Comparison of ENCODE assay signal across 8 cellular contexts in the genomic region with DNA sequence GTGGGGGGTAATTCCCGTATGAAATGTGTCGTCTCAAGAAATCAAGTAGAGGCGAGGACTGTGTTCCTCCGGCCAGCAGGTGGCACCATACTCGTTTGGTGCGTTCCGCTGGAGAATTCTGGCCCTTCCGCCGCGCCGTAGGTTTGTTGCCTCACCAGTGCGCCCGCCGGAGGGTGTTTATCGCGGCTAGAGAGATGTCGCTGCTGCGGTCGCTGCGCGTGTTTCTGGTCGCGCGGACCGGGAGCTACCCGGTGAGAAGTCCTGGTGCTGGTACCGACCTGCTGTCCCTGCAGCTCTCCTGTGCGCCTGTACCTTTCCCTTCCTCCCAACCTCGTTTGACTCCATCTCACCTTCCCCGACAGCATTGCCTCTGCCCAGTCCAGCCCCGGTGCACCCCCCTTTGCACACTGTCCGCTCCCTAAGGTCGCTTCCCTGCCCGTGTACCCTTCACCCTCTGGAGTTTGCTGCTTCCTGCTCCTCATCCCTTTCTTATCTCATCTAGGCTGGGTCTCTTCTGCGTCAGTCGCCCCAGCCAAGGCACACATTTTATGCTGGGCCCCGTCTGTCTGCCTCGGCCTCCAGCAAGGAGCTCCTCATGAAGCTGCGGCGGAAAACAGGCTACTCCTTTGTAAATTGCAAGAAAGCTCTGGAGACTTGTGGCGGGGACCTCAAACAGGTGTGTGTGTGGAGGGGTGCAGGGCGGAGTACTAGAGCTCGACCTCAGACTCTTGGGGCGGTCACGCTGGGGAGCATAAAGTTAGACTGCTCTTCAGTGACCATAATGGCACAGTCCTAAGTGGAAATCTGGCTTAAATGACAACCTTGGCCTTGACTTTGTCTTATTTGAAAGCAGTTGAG. TPM values are rescaled to one million over a fixed set of nuclear protein-coding genes. Genes with fewer than 3 reads are reported as not detected.
DNase-seq lines count a peak whose midpoint lies in the region; ATAC-seq, FAIRE-seq and TF ChIP-seq lines count a peak whose summit lies in the region.

Gene TSFM, plus strand, starts transcription at position 180 of the 858 bp plus-strand sequence. Its CDS starts 15 bp downstream, at position 195.

- H3K4me1 Mint-ChIP-seq in endothelial cell (ENCODE audit: unreplicated experiment): peaks cover 15% of the 10 kb centered on the region

- H3K4me1 ChIP-seq in HUES48 (ENCODE audit: control insufficient read depth, insufficient read depth, low read length): no peaks in the 10 kb centered on the region
- no peaks in the 10 kb centered on the region for H3K4me1 ChIP-seq in NT2/D1 (ENCODE audit: insufficient read depth, insufficient read length)

- H3K9ac ChIP-seq in HUES48 (ENCODE audit: low read depth, low read length) (peak within 1 kb of the TSS; percentile 76), NT2/D1 (ENCODE audit: insufficient read length, low read depth) (peak within 1 kb of the TSS; percentile 98)

- H3K27me3 Mint-ChIP-seq in endothelial cell (ENCODE audit: unreplicated experiment): peaks cover 2% of the 10 kb centered on the region

- peak within 1 kb of the TSS; percentile 100 for H3K4me3 Mint-ChIP-seq in endothelial cell (ENCODE audit: unreplicated experiment)

- H3K27me3 ChIP-seq in HUES48 (ENCODE audit: control insufficient read depth, insufficient read depth, low read length) (no peaks in the 10 kb centered on the region), NT2/D1 (ENCODE audit: insufficient read depth, insufficient read length) (no peaks in the 10 kb centered on the region)

- H3K36me3 ChIP-seq in HUES48 (ENCODE audit: control insufficient read depth, insufficient read depth, low read length): peaks cover 35% of the 10 kb centered on the region
- peaks cover 46% of the 10 kb centered on the region for H3K36me3 ChIP-seq in NT2/D1 (ENCODE audit: insufficient read depth, insufficient read length, low read length)

- peaks cover 30% of the 10 kb centered on the region for H3K36me3 Mint-ChIP-seq in endothelial cell (ENCODE audit: low read depth, unreplicated experiment)

- H3K9me3 ChIP-seq in HUES48 (ENCODE audit: control insufficient read depth, insufficient read depth, low read length) (no peaks in the 10 kb centered on the region), NT2/D1 (ENCODE audit: insufficient read depth, low read length) (no peaks in the 10 kb centered on the region)

- DNase-seq in D721Med (ENCODE audit: insufficient read length, low spot score): peak; percentile 63
- DNase-seq in NT2/D1 (ENCODE audit: low read depth, low spot score): peak; percentile 92
- DNase-seq in activated CD8-positive, alpha-beta memory T cell treated with anti-CD3 and anti-CD28 coated beads, Interleukin-2, amount 50 U/mL, for 24 hours (ENCODE audit: extremely low read depth): peak; percentile 96
- peak; percentile 95 for DNase-seq in endothelial cell (ENCODE audit: low spot score)
- peak; percentile 91 for DNase-seq in middle frontal gyrus (ENCODE audit: extremely low spot score, low spot score)
- peak; percentile 96 for DNase-seq in stimulated activated CD8-positive, alpha-beta memory T cell treated with anti-CD3 and anti-CD28 coated beads, Interleukin-2, amount 100 ng/mL, for 48 hours (ENCODE audit: low read depth in 2 of 2)

- peak; percentile 89 for ATAC-seq in GM21390 (IDR thresholded peaks at IDR 0.05; ENCODE audit: unreplicated experiment)

- peak within 1 kb of the TSS; percentile 61 for H3K27ac Mint-ChIP-seq in endothelial cell (ENCODE audit: unreplicated experiment)

- H3K9me3 Mint-ChIP-seq in endothelial cell (ENCODE audit: unreplicated experiment): no peaks in the 10 kb centered on the region

- FAIRE-seq in D721Med (lab: Jason Lieb, UNC): no peak

- H3K4me3 ChIP-seq in HUES48 (ENCODE audit: low read depth, low read length) (peak within 1 kb of the TSS; percentile 92), NT2/D1 (ENCODE audit: insufficient read length, low read depth) (peak within 1 kb of the TSS; percentile 100)

- TF ChIP-seq CTCF in D721Med (IDR thresholded peaks at IDR 0.05; ENCODE audit: insufficient read depth, missing control alignments): peak; percentile 95
- TF ChIP-seq CTCF in endothelial cell (IDR thresholded peaks at IDR 0.05; ENCODE audit: unreplicated experiment): peak; percentile 83

- peak within 1 kb of the TSS; percentile 34 for H3K27ac ChIP-seq in HUES48 (ENCODE audit: low read depth, low read length)

RNA-seq across cellular contexts. Expression of gene TSFM, which starts in this region (rescaled TPM):
- total RNA-seq in endothelial cell (ENCODE audit: unreplicated experiment): 25.8 TPM

Comparison
In these comparisons a context has a peak if more than half of its experiments do, and no peak if none do; other contexts are left out.
1. Peak in every context shown above with its lines: DNase-seq, ATAC-seq, H3K4me3 ChIP-seq and H3K27ac ChIP-seq.